In genomic region chr11:3835100-3835485, GRCh38 we compare ENCODE assay signal across 10 cellular contexts. TPM values are rescaled to one million over a fixed set of nuclear protein-coding genes. Genes with fewer than 3 reads are reported as not detected.
A peak's percentile ranks its signal among the peaks of the same experiment; 100 is the strongest.
DNase-seq lines count a peak whose midpoint lies in the region; ATAC-seq and TF ChIP-seq lines count a peak whose summit lies in the region.
"Had no signal": no experiment of that assay in that cellular context is flagged by ENCODE, and none has a peak within 500 bp of the region (broad histone marks: within the 10 kb centered on the region; RNA-seq: fewer than 3 reads in every experiment).

No MANE protein-coding gene starts in this region.

- H3K9me3 ChIP-seq in osteoblast (ENCODE audit: low read depth, low read length) = no peaks in the 10 kb centered on the region

- H3K36me3 Mint-ChIP-seq in effector memory CD8-positive, alpha-beta T cell (ENCODE audit: insufficient read depth) = peaks cover 70% of the 10 kb centered on the region

- H2AFZ ChIP-seq in osteoblast (ENCODE audit: low read length) = no peak overlapping the region

- H4K20me1 ChIP-seq in osteoblast (ENCODE audit: insufficient read depth, low read length) = peaks cover 84% of the 10 kb centered on the region

- peaks cover 22% of the 10 kb centered on the region for H3K4me1 ChIP-seq in osteoblast (ENCODE audit: insufficient read depth, low read length)

- peak overlapping the region; percentile 88 for H3K4me3 Mint-ChIP-seq in effector memory CD8-positive, alpha-beta T cell

- no peak for TF ChIP-seq CTCF in osteoblast (IDR thresholded peaks at IDR 0.05; ENCODE audit: extremely low read depth, low read depth, low read length)

- no peak for ATAC-seq in effector memory CD8-positive, alpha-beta T cell (replicated peaks)
- no peak for ATAC-seq in HG02870 (IDR thresholded peaks at IDR 0.05; ENCODE audit: unreplicated experiment)

- H3K27ac Mint-ChIP-seq in effector memory CD8-positive, alpha-beta T cell = peak overlapping the region; percentile 94 to 95

- H3K9me3 Mint-ChIP-seq in effector memory CD8-positive, alpha-beta T cell = no peaks in the 10 kb centered on the region

- DNase-seq in RKO (ENCODE audit: low spot score) = peak; percentile 42
- no peak for DNase-seq in effector memory CD8-positive, alpha-beta T cell
- peak; percentile 54 for DNase-seq in osteoblast (ENCODE audit: insufficient read length, low spot score, missing footprints)
- DNase-seq in stimulated activated CD4-positive, alpha-beta T cell treated with anti-CD3 and anti-CD28 coated beads, Interleukin-12 subunit alpha, Interleukin-12 subunit beta, amount 100 ng/mL, for 4 hours = no peak
- DNase-seq in NCI-H82 (lab: John Stamatoyannopoulos, UW) = no peak
- DNase-seq in COLO668 (lab: John Stamatoyannopoulos, UW; ENCODE audit: unreplicated experiment) = no peak
- DNase-seq: NCI-H1436 treated with DMSO at 0.1 percent for 48 hours had no signal

- H3K4me3 ChIP-seq in GM08714 (ENCODE audit: low read length) (peak overlapping the region; percentile 15; the same call in 1 of the 2 replicates), osteoblast (ENCODE audit: insufficient read depth, low read length) (no peak overlapping the region)
- H3K4me3 ChIP-seq: lung had no signal

- H3K4me2 ChIP-seq in osteoblast (ENCODE audit: insufficient read depth, low read length) = no peak overlapping the region

- peaks cover 8% of the 10 kb centered on the region for H3K36me3 ChIP-seq in osteoblast (ENCODE audit: insufficient read depth, low read length)

- no peak overlapping the region for H3K27ac ChIP-seq in osteoblast (ENCODE audit: low read depth, low read length)

- H3K27me3 ChIP-seq in osteoblast (ENCODE audit: insufficient read depth, low read length) = no peaks in the 10 kb centered on the region

- no peaks in the 10 kb centered on the region for H3K27me3 Mint-ChIP-seq in effector memory CD8-positive, alpha-beta T cell

- H3K4me1 Mint-ChIP-seq in effector memory CD8-positive, alpha-beta T cell (ENCODE audit: low read depth in 2 of 2) = peaks cover 83 to 89% of the 10 kb centered on the region in 2 donors

- peaks cover 100% of the 10 kb centered on the region for H3K79me2 ChIP-seq in osteoblast (ENCODE audit: insufficient read depth, low read length)

RNA-seq across cellular contexts. Expression of gene RHOG, which starts 5.7 kb away (rescaled TPM):
- total RNA-seq in osteoblast = 13.3 and 17.0 TPM in 2 replicates

RNA-seq across cellular contexts. Expression of gene STIM1, which starts 20.4 kb away (rescaled TPM):
- 57.5 and 57.9 TPM in 2 replicates for total RNA-seq in osteoblast

RNA-seq across cellular contexts. Expression of gene PGAP2, which starts 26.7 kb away (rescaled TPM):
- 10.3 and 10.9 TPM in 2 replicates for total RNA-seq in osteoblast

RNA-seq across cellular contexts. Expression of gene NUP98, which starts 37.7 kb away (rescaled TPM):
- 114 and 119 TPM in 2 replicates for total RNA-seq in osteoblast

Comparison
In these comparisons a context has a peak if more than half of its experiments do, and no peak if none do; other contexts are left out.
1. DNase-seq: peak in RKO (single experiment) and osteoblast (single experiment); none in effector memory CD8-positive, alpha-beta T cell (0 of 3), stimulated activated CD4-positive, alpha-beta T cell treated with anti-CD3 and anti-CD28 coated beads, Interleukin-12 subunit alpha, Interleukin-12 subunit beta, amount 100 ng/mL, for 4 hours (single experiment), NCI-H82 (single experiment) and COLO668 (single experiment).